27 cellular contexts compared by ENCODE assay signal in genomic region chr6:125519367-125519766, GRCh38.
A peak's percentile ranks its signal among the peaks of the same experiment; 100 is the strongest.
DNase-seq lines count a peak whose midpoint lies in the region; ATAC-seq and TF ChIP-seq lines count a peak whose summit lies in the region.
"Had no signal": no experiment of that assay in that cellular context is flagged by ENCODE, and none has a peak within 500 bp of the region (broad histone marks: within the 10 kb centered on the region; RNA-seq: fewer than 3 reads in every experiment).

No MANE protein-coding gene starts in this region.

- H3K9me3 ChIP-seq in osteoblast (ENCODE audit: low read depth, low read length) = no peaks in the 10 kb centered on the region
- H3K9me3 ChIP-seq: psoas muscle had no signal

- H3K4me1 Mint-ChIP-seq in activated naive CD4-positive, alpha-beta T cell treated with anti-CD3 and anti-CD28 coated beads for 36 hours (ENCODE audit: low read depth) = no peaks in the 10 kb centered on the region
- H3K4me1 Mint-ChIP-seq: T-helper 17 cell had no signal

- no peak overlapping the region for H3K4me3 ChIP-seq in osteoblast (ENCODE audit: insufficient read depth, low read length)
- H3K4me3 ChIP-seq: psoas muscle, spleen had no signal

- H3K79me2 ChIP-seq in osteoblast (ENCODE audit: insufficient read depth, low read length) = no peaks in the 10 kb centered on the region

- ATAC-seq in GM21528 (IDR thresholded peaks at IDR 0.05; ENCODE audit: low FRiP score, unreplicated experiment) (no peak), GM19035 (IDR thresholded peaks at IDR 0.05; ENCODE audit: unreplicated experiment) (no peak)
- ATAC-seq: activated CD8-positive, alpha-beta T cell treated with anti-CD3 and anti-CD28 coated beads for 36 hours; esophagus mucosa; left colon; Panc1; psoas muscle; T-helper 17 cell had no signal

- H4K20me1 ChIP-seq in osteoblast (ENCODE audit: insufficient read depth, low read length) = no peaks in the 10 kb centered on the region

- DNase-seq in Daoy (ENCODE audit: low read depth) (peak; percentile 57), NCI-H2196 (lab: John Stamatoyannopoulos, UW; ENCODE audit: unreplicated experiment) (peak; percentile 40), brain pericyte (ENCODE audit: low read depth, low spot score) (peak; percentile 67), osteoblast (ENCODE audit: insufficient read length, low spot score, missing footprints) (peak; percentile 35), retina (no peak)
- no peak for DNase-seq in activated naive CD4-positive, alpha-beta T cell treated with anti-CD3 and anti-CD28 coated beads for 36 hours
- DNase-seq: activated CD8-positive, alpha-beta T cell treated with anti-CD3 and anti-CD28 coated beads for 36 hours; activated gamma-delta T cell treated with Interleukin-2 at 50 U/mL for 16 hours; cerebellar nuclear complex; effector CD4-positive, alpha-beta T cell; EL; glutamatergic neuron; left colon; midbrain; NCI-H1105; NCI-H2171 treated with DMSO at 0.1 percent for 48 hours; NCI-H82; psoas muscle; spleen; stimulated activated CD4-positive, alpha-beta T cell treated with anti-CD3 and anti-CD28 coated beads, Interleukin-4, amount 100 ng/mL, for 24 hours; T-helper 17 cell had no signal

- peaks cover 11% of the 10 kb centered on the region for H3K27me3 Mint-ChIP-seq in activated naive CD4-positive, alpha-beta T cell treated with anti-CD3 and anti-CD28 coated beads for 36 hours (ENCODE audit: low read depth)

- no peak overlapping the region for H3K27ac ChIP-seq in osteoblast (ENCODE audit: low read depth, low read length)
- H3K27ac ChIP-seq: KMS-11, psoas muscle, spleen had no signal

- no peaks in the 10 kb centered on the region for H3K36me3 ChIP-seq in osteoblast (ENCODE audit: insufficient read depth, low read length)
- H3K36me3 ChIP-seq: spleen had no signal

- intact Hi-C loops in activated naive CD4-positive, alpha-beta T cell treated with anti-CD3 and anti-CD28 coated beads for 36 hours (cut with micrococcal nuclease) = loop anchor here (10.0 kb wide), 1 partner anchor 455 kb away; no protein-coding TSS in a partner anchor

- no peaks in the 10 kb centered on the region for H3K36me3 Mint-ChIP-seq in activated naive CD4-positive, alpha-beta T cell treated with anti-CD3 and anti-CD28 coated beads for 36 hours (ENCODE audit: low read depth)

- no peak for TF ChIP-seq CTCF in osteoblast (IDR thresholded peaks at IDR 0.05; ENCODE audit: extremely low read depth, low read depth, low read length)

- no peaks in the 10 kb centered on the region for H3K27me3 ChIP-seq in osteoblast (ENCODE audit: insufficient read depth, low read length)

- no peaks in the 10 kb centered on the region for H3K4me1 ChIP-seq in osteoblast (ENCODE audit: insufficient read depth, low read length)
- H3K4me1 ChIP-seq: psoas muscle, spleen had no signal

- no peak overlapping the region for H3K4me2 ChIP-seq in osteoblast (ENCODE audit: insufficient read depth, low read length)
- H3K4me2 ChIP-seq: KMS-11 had no signal

- H3K4me3 Mint-ChIP-seq in activated naive CD4-positive, alpha-beta T cell treated with anti-CD3 and anti-CD28 coated beads for 36 hours = no peak overlapping the region
- H3K4me3 Mint-ChIP-seq: activated CD8-positive, alpha-beta T cell treated with anti-CD3 and anti-CD28 coated beads for 36 hours; neural crest cell; T-helper 17 cell had no signal

- CTCF ChIA-PET in activated naive CD4-positive, alpha-beta T cell treated with anti-CD3 and anti-CD28 coated beads for 36 hours (lab: Charles Lee) = no interaction called here

- no peak overlapping the region for H3K27ac Mint-ChIP-seq in activated naive CD4-positive, alpha-beta T cell treated with anti-CD3 and anti-CD28 coated beads for 36 hours
- H3K27ac Mint-ChIP-seq: activated CD8-positive, alpha-beta T cell treated with anti-CD3 and anti-CD28 coated beads for 36 hours; T-helper 17 cell had no signal

- H2AFZ ChIP-seq in osteoblast (ENCODE audit: low read length) = no peak overlapping the region

- no peaks in the 10 kb centered on the region for H3K9me3 Mint-ChIP-seq in activated naive CD4-positive, alpha-beta T cell treated with anti-CD3 and anti-CD28 coated beads for 36 hours

Comparison
In these comparisons a context has a peak if more than half of its experiments do, and no peak if none do; other contexts are left out.
1. DNase-seq: peak in Daoy (single experiment), NCI-H2196 (single experiment), brain pericyte (single experiment) and osteoblast (single experiment); none in activated naive CD4-positive, alpha-beta T cell treated with anti-CD3 and anti-CD28 coated beads for 36 hours (single experiment) and retina (single experiment).